1 cellular context compared by ENCODE assay signal in the genomic region with DNA sequence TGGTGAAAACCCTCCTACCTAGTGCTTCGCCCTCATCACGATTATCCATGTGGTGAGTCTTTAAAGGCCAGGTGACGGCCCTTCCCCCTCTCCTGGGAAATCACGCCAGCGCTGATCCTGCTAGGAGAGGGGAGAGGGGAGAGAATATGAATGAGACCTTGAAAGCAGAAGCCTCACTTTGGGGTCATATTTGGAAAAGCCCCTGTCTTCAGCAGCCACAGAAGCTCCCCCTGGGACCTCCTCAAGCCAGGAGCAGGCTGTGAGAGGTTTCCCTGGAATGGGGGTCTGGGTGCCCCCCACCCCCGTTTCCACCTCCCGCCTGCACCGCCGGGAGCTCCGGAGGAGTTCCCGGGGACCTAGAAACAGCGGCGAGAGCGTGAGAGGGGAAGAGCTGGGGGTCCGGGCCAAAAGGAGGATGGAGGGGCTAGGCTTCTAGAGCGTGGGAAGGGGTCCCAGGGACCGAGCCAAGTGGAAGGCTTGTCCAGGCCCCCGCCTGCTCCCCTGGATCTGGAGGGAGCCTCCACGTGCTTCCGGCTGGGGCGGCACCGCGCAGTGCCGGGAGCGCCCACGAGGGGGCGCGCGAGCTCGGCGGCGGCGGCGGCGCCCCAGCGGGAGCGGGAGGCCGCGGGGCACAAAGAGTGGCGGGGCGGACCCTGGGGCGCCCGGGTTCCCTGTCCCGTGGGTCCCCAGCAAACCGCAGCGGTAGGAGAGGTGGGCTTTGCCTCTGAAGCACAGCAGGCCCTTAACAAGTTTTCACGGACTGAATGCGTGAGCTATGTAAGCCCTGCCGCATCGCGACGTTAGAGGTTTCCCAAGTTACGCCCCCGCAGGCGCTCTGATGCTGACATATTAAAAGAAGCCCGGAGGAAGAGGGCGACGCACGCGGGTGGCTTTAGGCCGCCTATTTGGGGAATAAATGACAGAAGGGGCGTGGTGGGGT.
TF ChIP-seq lines count a peak whose summit lies in the region.

No MANE protein-coding gene starts in this region.

TF ChIP-seq in HCT116, 20 proteins besides CTCF, POLR2A, EP300 and RAD21 (continued from another document):
- TF ChIP-seq TCF7L2 (IDR thresholded peaks at IDR 0.05; ENCODE audit: borderline replicate concordance, extremely low read depth, insufficient read depth, insufficient read length), result peak; percentile 6
- 0 out of 2 replicates have a peak, but pooled peaks have one; percentile 25 for TF ChIP-seq CBX3 (IDR thresholded peaks at IDR 0.05; ENCODE audit: low read depth)
- TF ChIP-seq MAX (IDR thresholded peaks at IDR 0.05), result peak; percentile 97
- no peak for TF ChIP-seq EZH2 (IDR thresholded peaks at IDR 0.05)
